Comparison of ENCODE assay signal across 26 cellular contexts in the genomic region with DNA sequence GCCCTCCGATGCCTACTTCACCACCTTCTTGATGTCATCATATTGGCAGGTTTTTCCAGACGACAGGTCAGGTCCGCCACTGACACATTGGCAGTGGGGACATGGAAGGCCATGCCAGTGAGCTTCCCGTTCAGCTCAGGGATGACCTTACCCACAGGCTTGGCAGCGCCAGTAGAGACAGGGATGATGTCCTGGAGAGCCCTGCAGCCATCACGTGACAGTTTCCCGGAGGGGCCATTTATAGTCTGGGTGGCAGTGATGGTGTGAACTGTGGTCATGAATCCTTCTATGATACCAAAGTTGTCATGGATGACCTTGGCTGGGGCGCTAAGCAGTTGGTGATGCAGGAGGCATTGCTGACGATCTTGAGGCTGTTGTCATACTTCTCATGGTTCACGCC.
DNase-seq lines count a peak whose midpoint lies in the region; ATAC-seq, FAIRE-seq and TF ChIP-seq lines count a peak whose summit lies in the region.
"Had no signal": no experiment of that assay in that cellular context is flagged by ENCODE, and none has a peak within 500 bp of the region (broad histone marks: within the 10 kb centered on the region; RNA-seq: fewer than 3 reads in every experiment).

No MANE protein-coding gene starts in this region.

- no peak overlapping the region for H2AK5ac ChIP-seq in neuronal stem cell (ENCODE audit: low read depth, low read length)

- no peak overlapping the region for H2BK12ac ChIP-seq in neuronal stem cell (ENCODE audit: low read length)

- peak; percentile 20 for FAIRE-seq in urothelium cell line (lab: Jason Lieb, UNC)
- FAIRE-seq: A204.1, G401.6, GM12891, GM19239 had no signal

- H3K27me3 ChIP-seq in DND-41 (ENCODE audit: insufficient read depth, low read length, poor library complexity), result no peaks in the 10 kb centered on the region
- H3K27me3 ChIP-seq in neuronal stem cell (ENCODE audit: control insufficient read depth in 3 of 3, insufficient read depth in 3 of 3, low read depth in 1 of 3, low read length in 3 of 3), result no peaks in the 10 kb centered on the region
- H3K27me3 ChIP-seq: BE2C, BLaER1 had no signal

- H3K79me2 ChIP-seq in DND-41 (ENCODE audit: insufficient read depth, low read length), result peaks cover 82% of the 10 kb centered on the region

- H2BK120ac ChIP-seq in neuronal stem cell (ENCODE audit: low read depth, low read length), result no peak overlapping the region

- no peaks in the 10 kb centered on the region for H3K27me3 Mint-ChIP-seq in HFFc6 (ENCODE audit: insufficient read depth)
- H3K27me3 Mint-ChIP-seq in stimulated activated memory B cell treated with anti-CD40 and anti-IgM and Interleukin-4, amounts not matched to agents 10 μg/mL and 1 μg/mL and 100 μg/mL, for 72 hours, result no peaks in the 10 kb centered on the region
- H3K27me3 Mint-ChIP-seq: CD4-positive, alpha-beta memory T cell; CD4-positive, CD25-positive, alpha-beta regulatory T cell; CD8-positive, alpha-beta memory T cell had no signal

- H3K23ac ChIP-seq in neuronal stem cell (ENCODE audit: low read depth, low read length, poor library complexity), result no peak overlapping the region

- peaks cover 71% of the 10 kb centered on the region for H3K4me1 ChIP-seq in DND-41 (ENCODE audit: insufficient read depth, low read length)
- H3K4me1 ChIP-seq in neuronal stem cell (ENCODE audit: control insufficient read depth in 2 of 2, insufficient read depth in 1 of 2, low read depth in 1 of 2, low read length in 2 of 2), result no peaks in the 10 kb centered on the region

- no peak overlapping the region for H3K18ac ChIP-seq in neuronal stem cell (ENCODE audit: low read length)

- peaks cover 11% of the 10 kb centered on the region for H3K36me3 ChIP-seq in DND-41 (ENCODE audit: insufficient read depth, low read length)
- peaks cover 0 to 29% of the 10 kb centered on the region in 2 donors for H3K36me3 ChIP-seq in neuronal stem cell (replicated peaks in 1 of 2; ENCODE audit: control insufficient read depth in 2 of 2, insufficient read depth in 2 of 2, low read length in 2 of 2)

- no peak overlapping the region for H3K9ac ChIP-seq in DND-41 (ENCODE audit: low read depth, low read length)
- H3K9ac ChIP-seq in neuronal stem cell (ENCODE audit: low read depth, low read length, poor library complexity), result no peak overlapping the region
- H3K9ac ChIP-seq: BLaER1 had no signal

- H4K8ac ChIP-seq in neuronal stem cell (ENCODE audit: low read depth, low read length), result no peak overlapping the region

- no peaks in the 10 kb centered on the region for H3K9me3 Mint-ChIP-seq in HFFc6
- H3K9me3 Mint-ChIP-seq in stimulated activated memory B cell treated with anti-CD40 and anti-IgM and Interleukin-4, amounts not matched to agents 10 μg/mL and 1 μg/mL and 100 μg/mL, for 72 hours, result no peaks in the 10 kb centered on the region
- H3K9me3 Mint-ChIP-seq: CD14-positive monocyte; CD8-positive, alpha-beta memory T cell had no signal

- no peak overlapping the region for H4K91ac ChIP-seq in neuronal stem cell (ENCODE audit: low read depth, low read length, poor library complexity)

- no peak for TF ChIP-seq CTCF in DND-41 (IDR thresholded peaks at IDR 0.05; ENCODE audit: borderline replicate concordance, extremely low read depth, low read length, poor library complexity, severe bottlenecking)
- TF ChIP-seq CTCF in HFFc6 (IDR thresholded peaks at IDR 0.05), result no peak

- H3K4me2 ChIP-seq in DND-41 (ENCODE audit: insufficient read depth, low read length) (no peak overlapping the region), neuronal stem cell (ENCODE audit: insufficient read depth, low read length, poor library complexity, severe bottlenecking) (no peak overlapping the region)
- H3K4me2 ChIP-seq: BLaER1 had no signal

- H3K27ac ChIP-seq in DND-41 (ENCODE audit: low read length) (peak overlapping the region; percentile 59; the same call in 1 of the 2 replicates), neuronal stem cell (replicated peaks; ENCODE audit: low read length) (no peak overlapping the region)
- H3K27ac ChIP-seq: BLaER1 had no signal

- H2BK5ac ChIP-seq in neuronal stem cell (ENCODE audit: low read length), result no peak overlapping the region

- H3K4me1 Mint-ChIP-seq in HFFc6 (ENCODE audit: low read depth), result peaks cover 66% of the 10 kb centered on the region
- peaks cover 50% of the 10 kb centered on the region for H3K4me1 Mint-ChIP-seq in stimulated activated memory B cell treated with anti-CD40 and anti-IgM and Interleukin-4, amounts not matched to agents 10 μg/mL and 1 μg/mL and 100 μg/mL, for 72 hours

- H2AFZ ChIP-seq in DND-41 (ENCODE audit: low read depth, low read length), result no peak overlapping the region
- H2AFZ ChIP-seq in neuronal stem cell (ENCODE audit: low read length), result no peak overlapping the region

- no peak for ATAC-seq in DND-41 (ENCODE audit: insufficient read depth, low read depth)
- ATAC-seq in stimulated activated memory B cell treated with anti-CD40 and anti-IgM and Interleukin-4, amounts not matched to agents 10 μg/mL and 1 μg/mL and 100 μg/mL, for 72 hours, result no peak

- DNase-seq in DND-41 (no peak), HFFc6 (no peak), neuronal stem cell (ENCODE audit: low spot score) (no peak), urothelium cell line (ENCODE audit: low spot score) (no peak), UCSD-AML1 (lab: John Stamatoyannopoulos, UW; ENCODE audit: unreplicated experiment) (no peak), NCI-H2171 treated with DMSO at 0.1 percent for 48 hours (lab: John Stamatoyannopoulos, UW) (no peak)
- DNase-seq: 8988T; ACHN; BE2C; C1 segment of cervical spinal cord; CD4-positive, alpha-beta memory T cell; CD4-positive, CD25-positive, alpha-beta regulatory T cell; CD8-positive, alpha-beta memory T cell; COR-L47; DMS 273 treated with DMSO at 0.1 percent for 48 hours; DMS153; DMS53; DMS79; GF-D8 had no signal

- H3K36me3 Mint-ChIP-seq in HFFc6 (ENCODE audit: low read depth), result peaks cover 16% of the 10 kb centered on the region
- H3K36me3 Mint-ChIP-seq in stimulated activated memory B cell treated with anti-CD40 and anti-IgM and Interleukin-4, amounts not matched to agents 10 μg/mL and 1 μg/mL and 100 μg/mL, for 72 hours, result peaks cover 19% of the 10 kb centered on the region

- peaks cover 3% of the 10 kb centered on the region; the same call in 1 of the 2 replicates for H4K20me1 ChIP-seq in DND-41 (ENCODE audit: insufficient read depth, low read length)

- H3K14ac ChIP-seq in neuronal stem cell (ENCODE audit: low read length), result peak overlapping the region; percentile 44

- no peaks in the 10 kb centered on the region for H3K9me3 ChIP-seq in DND-41 (ENCODE audit: insufficient read depth, low read length, severe bottlenecking)
- peaks cover 3 to 8% of the 10 kb centered on the region in 2 donors for H3K9me3 ChIP-seq in neuronal stem cell (replicated peaks in 1 of 2; ENCODE audit: control insufficient read depth in 2 of 2, insufficient read depth in 1 of 2, low read depth in 1 of 2, low read length in 2 of 2)
- H3K9me3 ChIP-seq: BE2C had no signal

- H3K4me3 ChIP-seq in DND-41 (ENCODE audit: low read depth in 1 of 2, low read length in 2 of 2) (no peak overlapping the region), neuronal stem cell (ENCODE audit: low read length in 2 of 2) (peak overlapping the region in 1 of 2 donors; percentile 54)
- H3K4me3 ChIP-seq: BLaER1 had no signal

- no peak overlapping the region for H3K4ac ChIP-seq in neuronal stem cell (ENCODE audit: low read length)

- WGBS in neuronal stem cell (ENCODE audit: extremely low coverage in 2 of 2, insufficient read length in 2 of 2, insufficient replicate concordance in 1 of 2), 2 donors, result no CpG with 5 or more reads among the region's 10 CpGs

- H3K79me1 ChIP-seq in neuronal stem cell (ENCODE audit: low read depth, low read length), result peaks cover 13% of the 10 kb centered on the region

- peak overlapping the region; percentile 42; the same call in 1 of the 2 replicates for H3K27ac Mint-ChIP-seq in HFFc6
- H3K27ac Mint-ChIP-seq in stimulated activated memory B cell treated with anti-CD40 and anti-IgM and Interleukin-4, amounts not matched to agents 10 μg/mL and 1 μg/mL and 100 μg/mL, for 72 hours, result no peak overlapping the region
- H3K27ac Mint-ChIP-seq: CD4-positive, CD25-positive, alpha-beta regulatory T cell had no signal

- H2BK15ac ChIP-seq in neuronal stem cell (ENCODE audit: low read length), result no peak overlapping the region

- H3K4me3 Mint-ChIP-seq in HFFc6, result no peak overlapping the region
- H3K4me3 Mint-ChIP-seq in stimulated activated memory B cell treated with anti-CD40 and anti-IgM and Interleukin-4, amounts not matched to agents 10 μg/mL and 1 μg/mL and 100 μg/mL, for 72 hours, result no peak overlapping the region
- H3K4me3 Mint-ChIP-seq: CD14-positive monocyte; CD4-positive, alpha-beta memory T cell; CD4-positive, CD25-positive, alpha-beta regulatory T cell; CD8-positive, alpha-beta memory T cell had no signal
